In genomic region chr2:74549685-74549971, GRCh38 we compare ENCODE assay signal across 8 cellular contexts. TPM values are rescaled to one million over a fixed set of nuclear protein-coding genes. Genes with fewer than 3 reads are reported as not detected.
DNase-seq lines count a peak whose midpoint lies in the region; ATAC-seq and TF ChIP-seq lines count a peak whose summit lies in the region.
"Had no signal": no experiment of that assay in that cellular context is flagged by ENCODE, and none has a peak within 500 bp of the region (broad histone marks: within the 10 kb centered on the region; RNA-seq: fewer than 3 reads in every experiment).

No MANE protein-coding gene starts in this region.

- H3K9me2 ChIP-seq in GM23248 (ENCODE audit: insufficient read depth) = no peaks in the 10 kb centered on the region
- H3K9me2 ChIP-seq in OCI-LY7 (ENCODE audit: insufficient read depth, low read length) = no peaks in the 10 kb centered on the region

- H2AFZ ChIP-seq in GM23248 (peak overlapping the region; percentile 80; the same call in 1 of the 2 replicates), OCI-LY7 (ENCODE audit: low read length) (no peak overlapping the region)

- BruUV-seq in OCI-LY7 (replicated peaks; lab: Mats Ljungman, UMichigan) = no TSS peak

- peaks cover 18% of the 10 kb centered on the region for H3K36me3 Mint-ChIP-seq in T-helper 17 cell (ENCODE audit: low read depth)

- POLR2A ChIA-PET in OCI-LY7 (lab: Charles Lee) = no interaction called here

- intact Hi-C loops in OCI-LY7 (cut with micrococcal nuclease; ENCODE audit: unreplicated experiment) = loop anchor here (5.0 kb wide), 1 partner anchor 38 kb away; no protein-coding TSS in a partner anchor

- H3K36me3 ChIP-seq in GM23248 (ENCODE audit: low read depth) (no peaks in the 10 kb centered on the region), skeletal muscle satellite cell (ENCODE audit: insufficient read depth, low read length) (peaks cover 7% of the 10 kb centered on the region), OCI-LY7 (ENCODE audit: insufficient read depth, low read length) (no peaks in the 10 kb centered on the region)

- in situ Hi-C loops in GM23248 (cut with MboI) = no loop called here

- no peaks in the 10 kb centered on the region for H3K27me3 ChIP-seq in GM23248 (replicated peaks; ENCODE audit: insufficient read depth)
- H3K27me3 ChIP-seq in skeletal muscle satellite cell (ENCODE audit: control insufficient read depth, insufficient read depth, low read length) = no peaks in the 10 kb centered on the region

- H3F3A ChIP-seq in GM23248 (ENCODE audit: insufficient read depth) = peaks cover 15% of the 10 kb centered on the region; the same call in 1 of the 2 replicates

- H3K27ac ChIP-seq in GM23248 (no peak overlapping the region), OCI-LY7 (ENCODE audit: low read depth, low read length, poor library complexity, severe bottlenecking) (no peak overlapping the region)

- WGBS in GM23248 (ENCODE audit: low coverage in 1 of 2, low lambda C conversion rate in 2 of 2, missing lambda C conversion rate in 2 of 2), 2 experiments = 80% methylated on average over 11 of the region's 11 CpGs

- TF ChIP-seq CTCF in fibroblast of villous mesenchyme (IDR thresholded peaks at IDR 0.05; ENCODE audit: insufficient read depth, low read depth, low read length) (no peak), OCI-LY7 (conservative IDR thresholded peaks at IDR 0.05; ENCODE audit: low read length) (no peak), omental fat pad (IDR thresholded peaks at IDR 0.05) (no peak)

- H4K20me1 ChIP-seq in GM23248 (ENCODE audit: insufficient read depth) (no peaks in the 10 kb centered on the region), OCI-LY7 (ENCODE audit: insufficient read depth, low read length) (no peaks in the 10 kb centered on the region)

- peaks cover 23% of the 10 kb centered on the region for H3K4me1 Mint-ChIP-seq in T-helper 17 cell

- no peak for ATAC-seq in T-helper 17 cell
- no peak for ATAC-seq in omental fat pad (ENCODE audit: low FRiP score)

- peak overlapping the region; percentile 73 for H3K9ac ChIP-seq in GM23248
- H3K9ac ChIP-seq in skeletal muscle satellite cell (ENCODE audit: low read depth, low read length) = peak overlapping the region; percentile 82

- DNase-seq in GM23248 = peak; percentile 20
- no peak for DNase-seq in T-helper 17 cell
- DNase-seq in fibroblast of villous mesenchyme (ENCODE audit: low read depth) = no peak
- DNase-seq in amygdala (lab: John Stamatoyannopoulos, UW) = no peak
- no peak for DNase-seq in OCI-LY7 (ENCODE audit: low spot score)
- no peak for DNase-seq in omental fat pad (ENCODE audit: low spot score)
- DNase-seq: NCI-H1417 treated with DMSO at 0.1 percent for 48 hours had no signal

- CTCF ChIA-PET in OCI-LY7 (lab: Charles Lee; ENCODE audit: unreplicated experiment) = no interaction called here

- H3K4me1 ChIP-seq in GM23248 (ENCODE audit: insufficient read depth) (peaks cover 32% of the 10 kb centered on the region), skeletal muscle satellite cell (ENCODE audit: control insufficient read depth, insufficient read depth, low read length) (peaks cover 44% of the 10 kb centered on the region), OCI-LY7 (ENCODE audit: insufficient read depth, low read length, poor library complexity, severe bottlenecking) (peaks cover 7% of the 10 kb centered on the region)

- H3K27ac Mint-ChIP-seq in T-helper 17 cell = no peak overlapping the region

- H3K9me3 ChIP-seq in GM23248 (ENCODE audit: low read depth) (no peaks in the 10 kb centered on the region), T-helper 17 cell (ENCODE audit: control insufficient read depth, low read length, poor library complexity, severe bottlenecking) (no peaks in the 10 kb centered on the region), skeletal muscle satellite cell (replicated peaks; ENCODE audit: low read length) (no peaks in the 10 kb centered on the region), OCI-LY7 (ENCODE audit: low read length) (no peaks in the 10 kb centered on the region)

- H3K4me3 Mint-ChIP-seq in T-helper 17 cell = peak overlapping the region; percentile 75

- H3K79me2 ChIP-seq in GM23248 (ENCODE audit: insufficient read depth) = peaks cover 42% of the 10 kb centered on the region; the same call in 1 of the 2 replicates
- no peaks in the 10 kb centered on the region for H3K79me2 ChIP-seq in OCI-LY7 (ENCODE audit: insufficient read depth, low read depth, low read length)

- H3K4me2 ChIP-seq in GM23248 (ENCODE audit: unreplicated experiment) (peak overlapping the region; percentile 78), skeletal muscle satellite cell (ENCODE audit: low read length) (peak overlapping the region; percentile 94), OCI-LY7 (ENCODE audit: low read length) (no peak overlapping the region)

- peaks cover 66% of the 10 kb centered on the region for H3K27me3 Mint-ChIP-seq in T-helper 17 cell

- H3K4me3 ChIP-seq in GM23248 (peak overlapping the region; percentile 69), fibroblast of villous mesenchyme (ENCODE audit: low read depth, low read length) (peak overlapping the region; percentile 64), skeletal muscle satellite cell (ENCODE audit: low read length) (peak overlapping the region; percentile 76), OCI-LY7 (ENCODE audit: low read depth, low read length, poor library complexity, severe bottlenecking) (no peak overlapping the region)

RNA-seq across cellular contexts. Expression of gene LOXL3, which starts 4.1 kb away (rescaled TPM):
- 52.4 and 56.9 TPM in 2 replicates for total RNA-seq in GM23248 (2014; rRNA removed; shearing (Covaris generic))
- 55.2 and 57.2 TPM in 2 replicates for polyA plus RNA-seq in GM23248 (2016; fragmentation: Nextera tagmentation; extraction: Ambion mirVana)
- total RNA-seq in T-helper 17 cell (1 to 10 TPM in 1 of 2 donors, under 1 TPM in 1; 0.75 to 2.0 TPM), fibroblast of villous mesenchyme (9.9 and 10.6 TPM in 2 replicates), OCI-LY7 (2022) (0.21 and 0.79 TPM in 2 replicates), omental fat pad (10 to 100 TPM in 2 of 4 donors, 1 to 10 TPM in 2; 7.5 to 12.4 (median 9.1) TPM)
- total RNA-seq in skeletal muscle satellite cell (2012; rRNA removed) = 29.4 and 63.8 TPM in 2 replicates
- 0.72 and 0.98 TPM in 2 replicates for total RNA-seq in OCI-LY7 (2014; rRNA removed; shearing (Covaris generic))

RNA-seq across cellular contexts. Expression of gene DOK1, which starts 4.9 kb away (rescaled TPM):
- total RNA-seq in GM23248 (2014; rRNA removed; shearing (Covaris generic)) = 32.2 and 40.3 TPM in 2 replicates
- polyA plus RNA-seq in GM23248 (2016; fragmentation: Nextera tagmentation; extraction: Ambion mirVana) = 32.6 and 36.2 TPM in 2 replicates
- 10 to 100 TPM in 1 of 2 donors, 1 to 10 TPM in 1; 8.3 to 14.6 TPM for total RNA-seq in T-helper 17 cell
- total RNA-seq in fibroblast of villous mesenchyme = 9.9 and 20.0 TPM in 2 replicates
- 35.0 and 42.4 TPM in 2 replicates for total RNA-seq in skeletal muscle satellite cell (2012; rRNA removed)
- 13.4 and 19.3 TPM in 2 replicates for total RNA-seq in OCI-LY7 (2014; rRNA removed; shearing (Covaris generic))
- 9.5 and 9.7 TPM in 2 replicates for total RNA-seq in OCI-LY7 (2022)
- total RNA-seq in omental fat pad = 10 to 100 TPM; 16.0 to 39.4 (median 30.5) TPM

RNA-seq across cellular contexts. Expression of gene HTRA2, which starts 19.9 kb away (rescaled TPM):
- 23.0 and 35.2 TPM in 2 replicates for total RNA-seq in GM23248 (2014; rRNA removed; shearing (Covaris generic))
- 33.6 and 34.0 TPM in 2 replicates for polyA plus RNA-seq in GM23248 (2016; fragmentation: Nextera tagmentation; extraction: Ambion mirVana)
- total RNA-seq in T-helper 17 cell (10 to 100 TPM; 18.5 to 21.4 TPM), fibroblast of villous mesenchyme (36.7 and 40.2 TPM in 2 replicates), OCI-LY7 (2022) (50.7 and 59.4 TPM in 2 replicates), omental fat pad (10 to 100 TPM; 30.7 to 45.6 (median 36.8) TPM)
- total RNA-seq in skeletal muscle satellite cell (2012; rRNA removed) = 41.1 and 44.1 TPM in 2 replicates
- total RNA-seq in OCI-LY7 (2014; rRNA removed; shearing (Covaris generic)) = 54.8 and 60.4 TPM in 2 replicates

RNA-seq across cellular contexts. Expression of gene AUP1, which starts 20.1 kb away (rescaled TPM):
- total RNA-seq in GM23248 (2014; rRNA removed; shearing (Covaris generic)) = 114 and 119 TPM in 2 replicates
- polyA plus RNA-seq in GM23248 (2016; fragmentation: Nextera tagmentation; extraction: Ambion mirVana) = 119 and 122 TPM in 2 replicates
- total RNA-seq in T-helper 17 cell = 100 to 1,000 TPM; 139 to 153 TPM
- total RNA-seq in fibroblast of villous mesenchyme = 60.2 and 68.2 TPM in 2 replicates
- 101 and 167 TPM in 2 replicates for total RNA-seq in skeletal muscle satellite cell (2012; rRNA removed)
- total RNA-seq in OCI-LY7 (2014; rRNA removed; shearing (Covaris generic)) = 163 and 188 TPM in 2 replicates
- total RNA-seq in OCI-LY7 (2022) = 121 and 122 TPM in 2 replicates
- total RNA-seq in omental fat pad = 100 to 1,000 TPM; 120 to 157 (median 146) TPM

RNA-seq across cellular contexts. Expression of gene DQX1, which starts 23.6 kb away (rescaled TPM):
- total RNA-seq in GM23248 (2014; rRNA removed; shearing (Covaris generic)) = not detected in 2 replicates
- not detected in 2 replicates for polyA plus RNA-seq in GM23248 (2016; fragmentation: Nextera tagmentation; extraction: Ambion mirVana)
- total RNA-seq in T-helper 17 cell (under 1 TPM in 1 of 2 donors, not detected in 1; 0.23 TPM), fibroblast of villous mesenchyme (not detected in 2 replicates), OCI-LY7 (2022) (0.76 and 1.8 TPM in 2 replicates), omental fat pad (not detected)
- total RNA-seq in skeletal muscle satellite cell (2012; rRNA removed) = under 0.01 and 0.51 TPM in 2 replicates
- total RNA-seq in OCI-LY7 (2014; rRNA removed; shearing (Covaris generic)) = 0.32 and 0.54 TPM in 2 replicates
